Comparison of ENCODE assay signal across 9 cellular contexts in genomic region chr3:141275032-141275422, GRCh38. TPM values are rescaled to one million over a fixed set of nuclear protein-coding genes. Genes with fewer than 3 reads are reported as not detected.
DNase-seq lines count a peak whose midpoint lies in the region; ATAC-seq and TF ChIP-seq lines count a peak whose summit lies in the region.
"Had no signal": no experiment of that assay in that cellular context is flagged by ENCODE, and none has a peak within 500 bp of the region (broad histone marks: within the 10 kb centered on the region; RNA-seq: fewer than 3 reads in every experiment).

No MANE protein-coding gene starts in this region.

- H3K4me3 ChIP-seq in DND-41 (ENCODE audit: low read depth in 1 of 2, low read length in 2 of 2), result no peak overlapping the region
- no peak overlapping the region for H3K4me3 ChIP-seq in endodermal cell (ENCODE audit: low read length)
- H3K4me3 ChIP-seq in BE2C (ENCODE audit: low read depth, low read length), result no peak overlapping the region

- H3K4me1 ChIP-seq in DND-41 (ENCODE audit: insufficient read depth, low read length) (peaks cover 53% of the 10 kb centered on the region), endodermal cell (ENCODE audit: control insufficient read depth, insufficient read depth, low read length) (no peaks in the 10 kb centered on the region), BE2C (peaks cover 7% of the 10 kb centered on the region)

- peaks cover 14% of the 10 kb centered on the region for H3K36me3 Mint-ChIP-seq in T-helper 1 cell treated with Interleukin-12 subunit alpha and Interleukin-12 subunit beta and Interleukin-4 antibody, amounts not matched to agents 30 μg/mL and 1 μg/mL, for 36 hours (ENCODE audit: low read depth)
- H3K36me3 Mint-ChIP-seq in endodermal cell (ENCODE audit: low read depth), result peaks cover 9% of the 10 kb centered on the region

- no peaks in the 10 kb centered on the region for H3K27me3 Mint-ChIP-seq in T-helper 1 cell treated with Interleukin-12 subunit alpha and Interleukin-12 subunit beta and Interleukin-4 antibody, amounts not matched to agents 30 μg/mL and 1 μg/mL, for 36 hours (ENCODE audit: low read depth)
- H3K27me3 Mint-ChIP-seq in endodermal cell (ENCODE audit: insufficient read depth), result no peaks in the 10 kb centered on the region

- H3K9ac ChIP-seq in DND-41 (ENCODE audit: low read depth, low read length) (no peak overlapping the region; the same call in 1 of the 2 replicates), endodermal cell (ENCODE audit: extremely low read depth, low read length, poor library complexity, severe bottlenecking) (no peak overlapping the region)

- H3K4me3 Mint-ChIP-seq in T-helper 1 cell treated with Interleukin-12 subunit alpha and Interleukin-12 subunit beta and Interleukin-4 antibody, amounts not matched to agents 30 μg/mL and 1 μg/mL, for 36 hours, result peak overlapping the region; percentile 57
- no peak overlapping the region for H3K4me3 Mint-ChIP-seq in endodermal cell

- H3K36me3 ChIP-seq in DND-41 (ENCODE audit: insufficient read depth, low read length) (peaks cover 100% of the 10 kb centered on the region), endodermal cell (ENCODE audit: control insufficient read depth, insufficient read depth, low read length) (peaks cover 10% of the 10 kb centered on the region), BE2C (peaks cover 25% of the 10 kb centered on the region)

- ATAC-seq in DND-41 (ENCODE audit: insufficient read depth, low read depth) (peak; percentile 72), GM21619 (IDR thresholded peaks at IDR 0.05; ENCODE audit: unreplicated experiment) (peak; percentile 64), HG03135 (IDR thresholded peaks at IDR 0.05; ENCODE audit: unreplicated experiment) (no peak)

- TF ChIP-seq CTCF in DND-41 (IDR thresholded peaks at IDR 0.05; ENCODE audit: borderline replicate concordance, extremely low read depth, low read length, poor library complexity, severe bottlenecking) (no peak), endodermal cell (conservative IDR thresholded peaks at IDR 0.05) (no peak), BE2C (IDR thresholded peaks at IDR 0.05; ENCODE audit: low read depth, low read length) (no peak)

- H3K79me2 ChIP-seq in DND-41 (ENCODE audit: insufficient read depth, low read length), result peaks cover 76% of the 10 kb centered on the region

- peak overlapping the region; percentile 65 for H3K27ac ChIP-seq in DND-41 (ENCODE audit: low read length)
- H3K27ac ChIP-seq in endodermal cell (ENCODE audit: low read depth, low read length), result no peak overlapping the region

- WGBS in endodermal cell (ENCODE audit: insufficient coverage in 1 of 2, insufficient read length in 1 of 2), 2 experiments, result 93% methylated on average over 1 of the region's 1 CpG; no CpG with 5 or more reads in 1 of the 2 experiments

- peak; percentile 35 for DNase-seq in DND-41
- peak; percentile 73 for DNase-seq in islet precursor cell
- no peak for DNase-seq in endodermal cell
- no peak for DNase-seq in NCI-H774 (lab: John Stamatoyannopoulos, UW)
- DNase-seq in BE2C, result no peak
- DNase-seq: glutamatergic neuron had no signal

- no peaks in the 10 kb centered on the region for H3K9me3 ChIP-seq in DND-41 (ENCODE audit: insufficient read depth, low read length, severe bottlenecking)
- H3K9me3 ChIP-seq in endodermal cell (ENCODE audit: control insufficient read depth, low read length), result no peaks in the 10 kb centered on the region
- H3K9me3 ChIP-seq in BE2C, result no peaks in the 10 kb centered on the region

- no peak overlapping the region for H3K4me2 ChIP-seq in DND-41 (ENCODE audit: insufficient read depth, low read length)

- no peak overlapping the region for H2AFZ ChIP-seq in DND-41 (ENCODE audit: low read depth, low read length)

- H3K4me1 Mint-ChIP-seq in T-helper 1 cell treated with Interleukin-12 subunit alpha and Interleukin-12 subunit beta and Interleukin-4 antibody, amounts not matched to agents 30 μg/mL and 1 μg/mL, for 36 hours (ENCODE audit: low read depth), result peaks cover 33% of the 10 kb centered on the region
- H3K4me1 Mint-ChIP-seq in endodermal cell, result no peaks in the 10 kb centered on the region

- no peaks in the 10 kb centered on the region for H3K9me3 Mint-ChIP-seq in T-helper 1 cell treated with Interleukin-12 subunit alpha and Interleukin-12 subunit beta and Interleukin-4 antibody, amounts not matched to agents 30 μg/mL and 1 μg/mL, for 36 hours
- H3K9me3 Mint-ChIP-seq in endodermal cell, result no peaks in the 10 kb centered on the region

- H3K27me3 ChIP-seq in DND-41 (ENCODE audit: insufficient read depth, low read length, poor library complexity), result no peaks in the 10 kb centered on the region
- H3K27me3 ChIP-seq in endodermal cell (ENCODE audit: control insufficient read depth, insufficient read depth, low read length, poor library complexity, severe bottlenecking), result no peaks in the 10 kb centered on the region
- no peaks in the 10 kb centered on the region for H3K27me3 ChIP-seq in BE2C

- peak overlapping the region; percentile 75 for H3K27ac Mint-ChIP-seq in T-helper 1 cell treated with Interleukin-12 subunit alpha and Interleukin-12 subunit beta and Interleukin-4 antibody, amounts not matched to agents 30 μg/mL and 1 μg/mL, for 36 hours
- H3K27ac Mint-ChIP-seq in endodermal cell, result no peak overlapping the region

- H4K20me1 ChIP-seq in DND-41 (ENCODE audit: insufficient read depth, low read length), result peaks cover 3% of the 10 kb centered on the region; the same call in 1 of the 2 replicates

RNA-seq across cellular contexts. Expression of gene PXYLP1, which starts 43.4 kb away (rescaled TPM):
- total RNA-seq in endodermal cell, result 10 to 100 TPM; 37.7 to 53.6 TPM
- polyA plus RNA-seq in endodermal cell (2013, experiment 1 of 2), result 28.7 TPM
- polyA plus RNA-seq in endodermal cell (2013, experiment 2 of 2), result 23.8 TPM
- 32.3 TPM for polyA plus RNA-seq in BE2C (2012; ENCODE audit: insufficient read depth, insufficient read length, low read depth)

Comparison
In these comparisons a context has a peak if more than half of its experiments do, and no peak if none do; other contexts are left out.
1. DNase-seq: peak in DND-41 (single experiment) and islet precursor cell (single experiment); none in endodermal cell (single experiment), NCI-H774 (single experiment) and BE2C (single experiment).